ENCODE assay signal across 2 cellular contexts in genomic region chr10:14952851-14953451, GRCh38.
TF ChIP-seq lines count a peak whose summit lies in the region.

No MANE protein-coding gene starts in this region.

TF ChIP-seq in HCT116, 20 proteins besides CTCF, POLR2A, EP300 and RAD21 (continued from another document):
- TF ChIP-seq ZBTB33 (IDR thresholded peaks at IDR 0.05; ENCODE audit: extremely low read depth, insufficient replicate concordance, low read length) = no peak
- TF ChIP-seq ZNF274 (IDR thresholded peaks at IDR 0.05; ENCODE audit: low read depth, low read length) = no peak
- TF ChIP-seq POLR2AphosphoS5 (IDR thresholded peaks at IDR 0.05; ENCODE audit: low read depth, low read length) = no peak
- TF ChIP-seq SIN3A (IDR thresholded peaks at IDR 0.05; ENCODE audit: low read depth) = no peak
- TF ChIP-seq SP1 (IDR thresholded peaks at IDR 0.05; ENCODE audit: low read depth) = no peak
- TF ChIP-seq ELF1 (IDR thresholded peaks at IDR 0.05; ENCODE audit: borderline replicate concordance, low read depth) = no peak

TF ChIP-seq in liver, 16 proteins besides CTCF, POLR2A, EP300 and RAD21 (continued from another document):
- no peak for TF ChIP-seq REST (IDR thresholded peaks at IDR 0.05)
- no peak for TF ChIP-seq ATF3 (IDR thresholded peaks at IDR 0.05)
